In the genomic region with DNA sequence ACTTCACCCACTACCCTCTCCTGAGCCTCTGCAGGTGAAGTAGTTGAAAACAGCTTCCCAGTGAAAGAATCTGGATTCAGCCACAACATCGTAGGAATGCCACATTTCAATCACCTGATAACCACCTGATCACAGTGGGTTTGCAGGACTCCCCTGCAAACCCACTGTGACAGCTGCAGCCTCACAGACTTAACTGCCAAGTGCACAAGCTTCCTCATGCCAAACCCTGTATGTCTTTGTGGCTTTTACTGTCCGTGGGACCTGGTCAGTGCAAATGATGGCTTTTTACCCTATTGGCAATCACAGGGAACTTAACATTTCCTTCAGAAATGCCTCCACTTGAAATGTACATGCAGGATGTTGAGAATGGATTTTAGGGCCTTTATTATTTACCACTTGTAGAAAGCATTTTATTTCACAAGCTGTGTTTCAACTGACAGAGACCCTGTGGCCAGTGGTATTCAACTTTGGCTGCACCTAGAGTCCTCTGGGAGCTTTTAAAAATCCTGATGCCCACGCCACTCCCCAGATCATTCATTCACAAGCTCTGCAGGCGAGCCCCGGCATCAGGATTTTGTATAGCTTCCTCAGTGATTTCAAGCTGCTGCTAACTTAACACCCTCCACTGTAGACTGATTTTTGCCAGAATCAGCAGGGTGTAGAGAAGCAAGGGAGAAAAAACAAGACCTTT, we compare ENCODE assay signal across 20 cellular contexts. TPM values are rescaled to one million over a fixed set of nuclear protein-coding genes. Genes with fewer than 3 reads are reported as not detected.
DNase-seq lines count a peak whose midpoint lies in the region; ATAC-seq, FAIRE-seq and TF ChIP-seq lines count a peak whose summit lies in the region.
"Had no signal": no experiment of that assay in that cellular context is flagged by ENCODE, and none has a peak within 500 bp of the region (broad histone marks: within the 10 kb centered on the region; RNA-seq: fewer than 3 reads in every experiment).

No MANE protein-coding gene starts in this region.

- peaks cover 63% of the 10 kb centered on the region for H3K36me3 ChIP-seq in Karpas-422 (ENCODE audit: insufficient read depth, low read length)
- peaks cover 4 to 5% of the 10 kb centered on the region in 2 donors for H3K36me3 ChIP-seq in small intestine (ENCODE audit: control insufficient read depth in 2 of 2, insufficient read depth in 2 of 2, low read length in 2 of 2)
- H3K36me3 ChIP-seq: neutrophil had no signal

- peaks cover 28% of the 10 kb centered on the region for H3K4me1 ChIP-seq in Karpas-422 (ENCODE audit: low read length)
- H3K4me1 ChIP-seq in small intestine (ENCODE audit: control insufficient read depth in 2 of 2, insufficient read depth in 1 of 2, low read depth in 1 of 2, low read length in 1 of 2): peaks cover 0 to 11% of the 10 kb centered on the region in 2 donors

- H3K4me3 Mint-ChIP-seq in activated CD8-positive, alpha-beta memory T cell treated with anti-CD3 and anti-CD28 coated beads, Interleukin-2, amount 10 ng/mL, durations not matched to agents 7 days and 5 days: no peak overlapping the region
- no peak overlapping the region for H3K4me3 Mint-ChIP-seq in activated naive CD8-positive, alpha-beta T cell treated with anti-CD3 and anti-CD28 coated beads, Interleukin-2, amount 50 U/mL, for 24 hours
- H3K4me3 Mint-ChIP-seq: activated B cell treated with CpG ODN at 0.5 μM for 24 hours, H9 had no signal

- CTCF ChIA-PET in activated CD8-positive, alpha-beta memory T cell treated with anti-CD3 and anti-CD28 coated beads, Interleukin-2, amount 10 ng/mL, durations not matched to agents 7 days and 5 days (lab: Charles Lee): interaction anchor here (1.0 to 12.3 kb wide), 5 partner anchors 13 to 46 kb away, joined by 3 to 134 read pairs (median 6); no protein-coding TSS in a partner anchor

- peaks cover 24% of the 10 kb centered on the region; the same call in 1 of the 2 replicates for H3K79me2 ChIP-seq in Karpas-422 (ENCODE audit: low read length)

- H3K4me1 Mint-ChIP-seq in activated CD8-positive, alpha-beta memory T cell treated with anti-CD3 and anti-CD28 coated beads, Interleukin-2, amount 10 ng/mL, durations not matched to agents 7 days and 5 days: peaks cover 92% of the 10 kb centered on the region
- peaks cover 95% of the 10 kb centered on the region for H3K4me1 Mint-ChIP-seq in activated naive CD8-positive, alpha-beta T cell treated with anti-CD3 and anti-CD28 coated beads, Interleukin-2, amount 50 U/mL, for 24 hours

- DNase-seq in activated CD8-positive, alpha-beta memory T cell treated with anti-CD3 and anti-CD28 coated beads, Interleukin-2, amount 10 ng/mL, durations not matched to agents 7 days and 5 days: peak; percentile 38
- DNase-seq in activated CD8-positive, alpha-beta memory T cell treated with anti-CD3 and anti-CD28 coated beads, Interleukin-2, amount 50 U/mL, for 4 hours: no peak
- DNase-seq in Karpas-422 (no peak), small intestine (no peak), RCC 7860 (ENCODE audit: low spot score) (no peak), NCI-H524 treated with DMSO at 0.1 percent for 48 hours (lab: John Stamatoyannopoulos, UW) (no peak), GM13977 (ENCODE audit: low spot score) (no peak)
- DNase-seq in activated naive CD8-positive, alpha-beta T cell treated with anti-CD3 and anti-CD28 coated beads, Interleukin-2, amount 50 U/mL, for 24 hours: no peak
- DNase-seq: activated B cell treated with CpG ODN at 0.5 μM for 24 hours; caudate nucleus; DMS79; esophagus squamous epithelium; H9; IMR-90; midbrain; NCI-H187 treated with DMSO at 0.1 percent for 48 hours; stimulated activated CD4-positive, alpha-beta T cell treated with anti-CD3 and anti-CD28 coated beads, Interleukin-12 subunit alpha, Interleukin-12 subunit beta, amount 100 ng/mL, for 4 hours had no signal

- no peak overlapping the region for H3K4me2 ChIP-seq in Karpas-422 (ENCODE audit: low read depth, low read length, poor library complexity, severe bottlenecking)

- H3K36me3 Mint-ChIP-seq in activated CD8-positive, alpha-beta memory T cell treated with anti-CD3 and anti-CD28 coated beads, Interleukin-2, amount 10 ng/mL, durations not matched to agents 7 days and 5 days: peaks cover 70% of the 10 kb centered on the region
- peaks cover 77% of the 10 kb centered on the region for H3K36me3 Mint-ChIP-seq in activated naive CD8-positive, alpha-beta T cell treated with anti-CD3 and anti-CD28 coated beads, Interleukin-2, amount 50 U/mL, for 24 hours (ENCODE audit: low read depth)

- H2AFZ ChIP-seq in Karpas-422 (ENCODE audit: low read length): no peak overlapping the region

- H3K27me3 ChIP-seq in Karpas-422 (ENCODE audit: low read length): no peaks in the 10 kb centered on the region
- H3K27me3 ChIP-seq in small intestine (ENCODE audit: control insufficient read depth in 2 of 2, insufficient read depth in 2 of 2, low read length in 2 of 2): no peaks in the 10 kb centered on the region
- H3K27me3 ChIP-seq: esophagus squamous epithelium, neutrophil, tibial nerve had no signal

- no peaks in the 10 kb centered on the region for H3K27me3 Mint-ChIP-seq in activated CD8-positive, alpha-beta memory T cell treated with anti-CD3 and anti-CD28 coated beads, Interleukin-2, amount 10 ng/mL, durations not matched to agents 7 days and 5 days
- no peaks in the 10 kb centered on the region for H3K27me3 Mint-ChIP-seq in activated naive CD8-positive, alpha-beta T cell treated with anti-CD3 and anti-CD28 coated beads, Interleukin-2, amount 50 U/mL, for 24 hours
- H3K27me3 Mint-ChIP-seq: activated B cell treated with CpG ODN at 0.5 μM for 24 hours had no signal

- H3K9ac ChIP-seq in Karpas-422 (ENCODE audit: low read length): no peak overlapping the region

- in situ Hi-C loops in GM13977 (cut with MboI; ENCODE audit: low pct_unique_long_range_greater_than_20kb, low sequenced_read_pairs, unreplicated experiment): no loop called here

- H3K9me3 ChIP-seq in Karpas-422 (ENCODE audit: low read length) (no peaks in the 10 kb centered on the region), small intestine (ENCODE audit: control insufficient read depth, low read depth) (no peaks in the 10 kb centered on the region)
- H3K9me3 ChIP-seq: esophagus squamous epithelium, neutrophil, tibial nerve had no signal

- TF ChIP-seq CTCF in GM13977 (IDR thresholded peaks at IDR 0.05; ENCODE audit: extremely low read depth, insufficient read depth, missing control alignments): no peak

- no peaks in the 10 kb centered on the region for H3K9me2 ChIP-seq in Karpas-422 (replicated peaks; ENCODE audit: insufficient read depth, low read length)

- H4K20me1 ChIP-seq in Karpas-422 (ENCODE audit: insufficient read depth, low read depth, low read length): no peaks in the 10 kb centered on the region

- no peak for ATAC-seq in activated CD8-positive, alpha-beta memory T cell treated with anti-CD3 and anti-CD28 coated beads, Interleukin-2, amount 10 ng/mL, durations not matched to agents 7 days and 5 days
- ATAC-seq in activated naive CD8-positive, alpha-beta T cell treated with anti-CD3 and anti-CD28 coated beads, Interleukin-2, amount 50 U/mL, for 24 hours: no peak

- peak overlapping the region; percentile 71 for H3K27ac Mint-ChIP-seq in activated CD8-positive, alpha-beta memory T cell treated with anti-CD3 and anti-CD28 coated beads, Interleukin-2, amount 10 ng/mL, durations not matched to agents 7 days and 5 days
- peak overlapping the region; percentile 33 for H3K27ac Mint-ChIP-seq in activated naive CD8-positive, alpha-beta T cell treated with anti-CD3 and anti-CD28 coated beads, Interleukin-2, amount 50 U/mL, for 24 hours

- WGBS in small intestine, 3 donors: 74 to 85% (median 78%) methylated on average over 5 of the region's 5 CpGs

- H3K27ac ChIP-seq in Karpas-422 (ENCODE audit: low read length): peak overlapping the region; percentile 34; the same call in 1 of the 2 replicates
- H3K27ac ChIP-seq in small intestine (ENCODE audit: low read depth in 1 of 2, low read length in 1 of 2): peak overlapping the region; percentile 5 to 30
- H3K27ac ChIP-seq: esophagus squamous epithelium, HL-60, neutrophil, tibial nerve had no signal

- H3K4me3 ChIP-seq in Karpas-422 (ENCODE audit: low read length): no peak overlapping the region
- H3K4me3 ChIP-seq in small intestine (ENCODE audit: low read depth in 1 of 2, low read length in 2 of 2): no peak overlapping the region
- H3K4me3 ChIP-seq: esophagus squamous epithelium, tibial nerve had no signal

- FAIRE-seq in small intestine (lab: Jason Lieb, UNC) (no peak), RCC 7860 (lab: Jason Lieb, UNC) (no peak)

- H3K9me3 Mint-ChIP-seq in activated CD8-positive, alpha-beta memory T cell treated with anti-CD3 and anti-CD28 coated beads, Interleukin-2, amount 10 ng/mL, durations not matched to agents 7 days and 5 days (ENCODE audit: low read depth): no peaks in the 10 kb centered on the region
- no peaks in the 10 kb centered on the region for H3K9me3 Mint-ChIP-seq in activated naive CD8-positive, alpha-beta T cell treated with anti-CD3 and anti-CD28 coated beads, Interleukin-2, amount 50 U/mL, for 24 hours
- H3K9me3 Mint-ChIP-seq: activated B cell treated with CpG ODN at 0.5 μM for 24 hours, H9 had no signal

RNA-seq across cellular contexts. Expression of gene OXNAD1, which starts 49.1 kb away (rescaled TPM):
- total RNA-seq in activated CD8-positive, alpha-beta memory T cell treated with anti-CD3 and anti-CD28 coated beads, Interleukin-2, amount 10 ng/mL, durations not matched to agents 7 days and 5 days: 10 to 100 TPM; 44.9 to 47.4 TPM
- total RNA-seq in Karpas-422 (2014; rRNA removed; shearing (Covaris generic); ENCODE audit: low replicate concordance): 23.3 and 30.3 TPM in 2 replicates
- polyA plus RNA-seq in small intestine: 10 to 100 TPM; 15.3 to 28.4 (median 16.5) TPM

RNA-seq across cellular contexts. Expression of gene DPH3, which starts 49.4 kb away (rescaled TPM):
- total RNA-seq in activated CD8-positive, alpha-beta memory T cell treated with anti-CD3 and anti-CD28 coated beads, Interleukin-2, amount 10 ng/mL, durations not matched to agents 7 days and 5 days: 10 to 100 TPM; 13.9 to 23.8 TPM
- 7.6 and 22.2 TPM in 2 replicates for total RNA-seq in Karpas-422 (2014; rRNA removed; shearing (Covaris generic); ENCODE audit: low replicate concordance)
- polyA plus RNA-seq in small intestine: 10 to 100 TPM; 16.6 to 38.0 (median 35.7) TPM
